10 cellular contexts compared by ENCODE assay signal in genomic region chr16:23505180-23505665, GRCh38. TPM values are rescaled to one million over a fixed set of nuclear protein-coding genes. Genes with fewer than 3 reads are reported as not detected.
A peak's percentile ranks its signal among the peaks of the same experiment; 100 is the strongest.
DNase-seq lines count a peak whose midpoint lies in the region; FAIRE-seq and TF ChIP-seq lines count a peak whose summit lies in the region.
"Had no signal": no experiment of that assay in that cellular context is flagged by ENCODE, and none has a peak within 500 bp of the region (broad histone marks: within the 10 kb centered on the region; RNA-seq: fewer than 3 reads in every experiment).

No MANE protein-coding gene starts in this region.

- no peak overlapping the region for H3K23ac ChIP-seq in H1 (ENCODE audit: insufficient read length)

- peaks cover 41 to 54% of the 10 kb centered on the region in 2 experiments for H4K20me1 ChIP-seq in H1 (replicated peaks in 1 of 2; ENCODE audit: control insufficient read depth in 1 of 2, insufficient read depth in 2 of 2, low read length in 2 of 2)

- 90% methylated on average over 8 of the region's 9 CpGs; no CpG with 5 or more reads in 1 of the 2 experiments for WGBS in H1 (ENCODE audit: extremely low coverage in 1 of 2, insufficient coverage in 1 of 2, insufficient read length in 1 of 2, insufficient replicate concordance in 2 of 2, low coverage in 1 of 2, low lambda C conversion rate in 2 of 2, missing lambda C conversion rate in 1 of 2), 2 experiments
- WGBS in spleen, 5 donors, result 75 to 87% (median 81%) methylated on average over 9 of the region's 9 CpGs

- no peak overlapping the region for H3K18ac ChIP-seq in H1 (ENCODE audit: extremely low read depth, low read length)

- H3K79me2 ChIP-seq in H1 (ENCODE audit: control insufficient read depth in 1 of 2, insufficient read depth in 2 of 2, low read length in 2 of 2), result peaks cover 52 to 96% of the 10 kb centered on the region in 2 experiments

- intact Hi-C loops in spleen (cut with DNase I; ENCODE audit: low total_unique reads), result loop anchor here (10.0 kb wide), 2 partner anchors 50 to 90 kb away; partner anchors contain the start of genes EARS2, NDUFAB1 and UBFD1

- FAIRE-seq in H1 (lab: Jason Lieb, UNC), result no peak
- no peak for FAIRE-seq in D721Med (lab: Jason Lieb, UNC)
- FAIRE-seq: bronchial epithelial cell had no signal

- H2AFZ ChIP-seq in H1 (ENCODE audit: low read length), result no peak overlapping the region

- H4K5ac ChIP-seq in H1 (ENCODE audit: insufficient read length, low read depth, low read length), result no peak overlapping the region

- peaks cover 32% of the 10 kb centered on the region for H3K79me1 ChIP-seq in H1 (ENCODE audit: low read depth, low read length)

- no peak overlapping the region for H2AK5ac ChIP-seq in H1 (ENCODE audit: low read depth, low read length)

- H3K36me3 ChIP-seq in H1 (ENCODE audit: control insufficient read depth in 2 of 4, insufficient read depth in 4 of 4, low read length in 3 of 4) (peaks cover 0 to 5% (median 1%) of the 10 kb centered on the region in 4 experiments; a peak in 4 of 8 replicates), spleen (peaks cover 0 to 24% (median 0%) of the 10 kb centered on the region in 6 donors)

- peak overlapping the region; percentile 19 to 28; a peak in 2 of 4 replicates for H3K4me2 ChIP-seq in H1 (ENCODE audit: insufficient read depth in 1 of 2, low read depth in 2 of 2, low read length in 2 of 2)

- DNase-seq in DMS 273 (lab: John Stamatoyannopoulos, UW; ENCODE audit: unreplicated experiment) (peak; percentile 23), DMS 273 treated with DMSO at 0.1 percent for 48 hours (lab: John Stamatoyannopoulos, UW) (no peak), NAMALWA (ENCODE audit: low spot score) (peak; percentile 58), H1 (ENCODE audit: low read depth in 1 of 2, low spot score in 2 of 2) (no peak), spleen (no peak), activated gamma-delta T cell (lab: John Stamatoyannopoulos, UW) (no peak), SW480 (ENCODE audit: low spot score) (no peak), D721Med (ENCODE audit: insufficient read length, low spot score) (no peak)

- no peak overlapping the region for H2BK20ac ChIP-seq in H1 (ENCODE audit: low read length)

- no peak overlapping the region for H3K56ac ChIP-seq in H1 (replicated peaks; ENCODE audit: insufficient read length, low read depth, low read length)

- H3K27me3 ChIP-seq in H1 (replicated peaks in 1 of 4; ENCODE audit: control insufficient read depth in 3 of 4, extremely low read depth in 1 of 4, insufficient read depth in 3 of 4, low read length in 3 of 4), result no peaks in the 10 kb centered on the region
- no peaks in the 10 kb centered on the region for H3K27me3 ChIP-seq in spleen (replicated peaks in 1 of 7)

- H3K4me1 ChIP-seq in H1 (replicated peaks in 1 of 4; ENCODE audit: control insufficient read depth in 3 of 4, insufficient read depth in 4 of 4, low read length in 3 of 4) (peaks cover 0 to 10% (median 5%) of the 10 kb centered on the region in 4 experiments; a peak in 5 of 7 replicates), spleen (peaks cover 63 to 97% (median 91%) of the 10 kb centered on the region in 6 donors)

- TF ChIP-seq POLR2A in H1 (IDR thresholded peaks at IDR 0.05; ENCODE audit: control extremely low read depth in 1 of 2, low read depth in 2 of 2, low read length in 2 of 2), result no peak
- TF ChIP-seq POLR2A in spleen (IDR thresholded peaks at IDR 0.05), result no peak

- H3K27ac ChIP-seq in H1 (ENCODE audit: low read depth, low read length) (peak overlapping the region; percentile 15; the same call in 1 of the 2 replicates), spleen (peak overlapping the region in 7 of 8 donors; percentile 11 to 96 (median 96))
- H3K27ac ChIP-seq: 22Rv1 had no signal

- no peak overlapping the region for H4K8ac ChIP-seq in H1 (ENCODE audit: extremely low read depth, insufficient read depth, low read length)

- H4K91ac ChIP-seq in H1 (replicated peaks; ENCODE audit: insufficient read length, low read length), result no peak overlapping the region

- H3K9ac ChIP-seq in H1 (replicated peaks in 1 of 4; ENCODE audit: extremely low read depth in 1 of 4, low read depth in 3 of 4, low read length in 3 of 4), result no peak overlapping the region

- H3K4me3 ChIP-seq in H1 (ENCODE audit: extremely low read depth in 1 of 4, insufficient read depth in 2 of 4, low read depth in 3 of 4, low read length in 4 of 4), result no peak overlapping the region
- H3K4me3 ChIP-seq in spleen, result peak overlapping the region in 4 of 8 donors; percentile 7 to 99 (median 16)

- H3K9me3 ChIP-seq in H1 (ENCODE audit: insufficient read depth in 2 of 2, low read depth in 1 of 2, low read length in 1 of 2) (no peaks in the 10 kb centered on the region), spleen (no peaks in the 10 kb centered on the region)

- CTCF ChIA-PET in H1 (lab: Charles Lee; ENCODE audit: partially characterized antibody), result interaction anchor here (0.9 kb wide), 1 partner anchor 28 kb away, joined by 4 read pairs; no protein-coding TSS in a partner anchor

- 0 out of 2 replicates have a peak overlapping the region, but pooled peaks have one; percentile 52 for H2BK5ac ChIP-seq in H1 (ENCODE audit: low read depth, low read length)

- no peak for TF ChIP-seq EP300 in H1 (IDR thresholded peaks at IDR 0.05; ENCODE audit: borderline replicate concordance in 1 of 2, low read depth in 2 of 2, low read length in 2 of 2)

- no peak overlapping the region for H2BK15ac ChIP-seq in H1 (ENCODE audit: low read length)

- no peak overlapping the region for H2BK120ac ChIP-seq in H1 (replicated peaks; ENCODE audit: low read depth, low read length)

- POLR2A ChIA-PET in H1 (lab: Charles Lee; ENCODE audit: partially characterized antibody), result interaction anchor here (0.7 to 6.9 kb wide), 7 partner anchors 10 to 93 kb away, joined by 3 to 63 read pairs (median 4); no protein-coding TSS in a partner anchor

- no peak for TF ChIP-seq RAD21 in H1 (IDR thresholded peaks at IDR 0.05 in 1 of 2, conservative IDR thresholded peaks at IDR 0.05 in 1 of 2; ENCODE audit: low read depth in 2 of 2, low read length in 2 of 2)

- no peak overlapping the region for H2BK12ac ChIP-seq in H1 (ENCODE audit: low read depth, low read length)

- no peak overlapping the region for H3K4ac ChIP-seq in H1 (replicated peaks; ENCODE audit: insufficient read length, low read depth, low read length)

- no peak overlapping the region for H3K14ac ChIP-seq in H1 (ENCODE audit: insufficient read length)

- peaks cover 10% of the 10 kb centered on the region for H3K23me2 ChIP-seq in H1 (ENCODE audit: low read depth, low read length)

- TF ChIP-seq CTCF in H1 (IDR thresholded peaks at IDR 0.05; ENCODE audit: control extremely low read depth in 1 of 3, insufficient read depth in 1 of 3, low read depth in 1 of 3, low read length in 3 of 3) (no peak), spleen (IDR thresholded peaks at IDR 0.05 in 8 of 11, conservative IDR thresholded peaks at IDR 0.05 in 3 of 11) (no peak), D721Med (IDR thresholded peaks at IDR 0.05; ENCODE audit: insufficient read depth, missing control alignments) (no peak)

RNA-seq across cellular contexts. Expression of gene GGA2, which starts 5.1 kb away (rescaled TPM):
- 114 and 116 TPM in 2 replicates for total RNA-seq in H1 (2021; fragmentation: NEBNext Ultra II Directional; extraction: Animal tissue kit (Norgen Biotek cat#: 25700))
- polyA plus RNA-seq in H1 (2011; rRNA removed) (52.8 and 65.8 TPM in 2 replicates), spleen (10 to 100 TPM; 49.4 to 57.2 (median 56.6) TPM)
- 71.2 TPM for polyA plus RNA-seq in H1 (2011; cell fraction: cytosol; rRNA removed)
- polyA plus RNA-seq in H1 (2011; cell fraction: nucleus; rRNA removed), result 159 TPM
- polyA plus RNA-seq in H1 (2012, experiment 1 of 2), result 67.6 to 83.2 TPM (median 69.6 TPM) in 4 replicates
- 36.7 TPM for polyA plus RNA-seq in H1 (2012, experiment 2 of 2)
- polyA plus RNA-seq in H1 (2013, experiment 1 of 2), result 45.6 TPM
- 44.3 TPM for polyA plus RNA-seq in H1 (2013, experiment 2 of 2)
- 105 and 119 TPM in 2 replicates for polyA minus RNA-seq in H1 (2011; rRNA and poly(A)+ RNA removed)
- polyA minus RNA-seq in H1 (2011; cell fraction: cytosol; rRNA and poly(A)+ RNA removed), result 55.2 TPM
- 83.7 TPM for polyA minus RNA-seq in H1 (2011; cell fraction: nucleus; rRNA and poly(A)+ RNA removed)
- 100 to 1,000 TPM; 131 to 179 (median 152) TPM for total RNA-seq in spleen

RNA-seq across cellular contexts. Expression of gene EARS2, which starts 51.9 kb away (rescaled TPM):
- total RNA-seq in H1 (2021; fragmentation: NEBNext Ultra II Directional; extraction: Animal tissue kit (Norgen Biotek cat#: 25700)), result 47.8 and 49.1 TPM in 2 replicates
- polyA plus RNA-seq in H1 (2011; rRNA removed) (111 and 156 TPM in 2 replicates), spleen (10 to 100 TPM in 1 of 3 donors, 1 to 10 TPM in 2; 9.8 to 10.0 (median 9.9) TPM)
- polyA plus RNA-seq in H1 (2011; cell fraction: cytosol; rRNA removed), result 96.1 TPM
- polyA plus RNA-seq in H1 (2011; cell fraction: nucleus; rRNA removed), result 121 TPM
- 49.1 to 53.5 TPM (median 51.1 TPM) in 4 replicates for polyA plus RNA-seq in H1 (2012, experiment 1 of 2)
- 62.6 TPM for polyA plus RNA-seq in H1 (2012, experiment 2 of 2)
- 25.2 TPM for polyA plus RNA-seq in H1 (2013, experiment 1 of 2)
- polyA plus RNA-seq in H1 (2013, experiment 2 of 2), result 22.8 TPM
- polyA minus RNA-seq in H1 (2011; rRNA and poly(A)+ RNA removed), result 147 and 204 TPM in 2 replicates
- 60.0 TPM for polyA minus RNA-seq in H1 (2011; cell fraction: cytosol; rRNA and poly(A)+ RNA removed)
- polyA minus RNA-seq in H1 (2011; cell fraction: nucleus; rRNA and poly(A)+ RNA removed), result 135 TPM
- 10 to 100 TPM; 10.7 to 21.8 (median 19.3) TPM for total RNA-seq in spleen

RNA-seq across cellular contexts. Expression of gene COG7, which starts 52.2 kb away (rescaled TPM):
- total RNA-seq in H1 (2021; fragmentation: NEBNext Ultra II Directional; extraction: Animal tissue kit (Norgen Biotek cat#: 25700)), result 17.2 TPM in 2 replicates
- polyA plus RNA-seq in H1 (2011; rRNA removed) (40.4 and 56.6 TPM in 2 replicates), spleen (10 to 100 TPM in 2 of 3 donors, 1 to 10 TPM in 1; 9.6 to 17.5 (median 17.0) TPM)
- 35.2 TPM for polyA plus RNA-seq in H1 (2011; cell fraction: cytosol; rRNA removed)
- 42.5 TPM for polyA plus RNA-seq in H1 (2011; cell fraction: nucleus; rRNA removed)
- 19.9 to 21.8 TPM (median 20.7 TPM) in 4 replicates for polyA plus RNA-seq in H1 (2012, experiment 1 of 2)
- polyA plus RNA-seq in H1 (2012, experiment 2 of 2), result 11.3 TPM
- polyA plus RNA-seq in H1 (2013, experiment 1 of 2), result 11.4 TPM
- 10.4 TPM for polyA plus RNA-seq in H1 (2013, experiment 2 of 2)
- 28.6 and 31.0 TPM in 2 replicates for polyA minus RNA-seq in H1 (2011; rRNA and poly(A)+ RNA removed)
- polyA minus RNA-seq in H1 (2011; cell fraction: cytosol; rRNA and poly(A)+ RNA removed), result 15.6 TPM
- 17.7 TPM for polyA minus RNA-seq in H1 (2011; cell fraction: nucleus; rRNA and poly(A)+ RNA removed)
- total RNA-seq in spleen, result 10 to 100 TPM; 15.9 to 25.5 (median 19.9) TPM

RNA-seq across cellular contexts. Expression of gene UBFD1, which starts 52.3 kb away (rescaled TPM):
- total RNA-seq in H1 (2021; fragmentation: NEBNext Ultra II Directional; extraction: Animal tissue kit (Norgen Biotek cat#: 25700)), result 104 and 106 TPM in 2 replicates
- polyA plus RNA-seq in H1 (2011; rRNA removed) (66.3 and 69.1 TPM in 2 replicates), spleen (1 to 10 TPM; 4.2 to 9.1 (median 6.5) TPM)
- polyA plus RNA-seq in H1 (2011; cell fraction: cytosol; rRNA removed), result 73.9 TPM
- polyA plus RNA-seq in H1 (2011; cell fraction: nucleus; rRNA removed), result 49.1 TPM
- 40.6 to 53.7 TPM (median 50.5 TPM) in 4 replicates for polyA plus RNA-seq in H1 (2012, experiment 1 of 2)
- polyA plus RNA-seq in H1 (2012, experiment 2 of 2), result 21.5 TPM
- 34.2 TPM for polyA plus RNA-seq in H1 (2013, experiment 1 of 2)
- 32.3 TPM for polyA plus RNA-seq in H1 (2013, experiment 2 of 2)
- 66.8 and 68.8 TPM in 2 replicates for polyA minus RNA-seq in H1 (2011; rRNA and poly(A)+ RNA removed)
- polyA minus RNA-seq in H1 (2011; cell fraction: cytosol; rRNA and poly(A)+ RNA removed), result 36.6 TPM
- 64.1 TPM for polyA minus RNA-seq in H1 (2011; cell fraction: nucleus; rRNA and poly(A)+ RNA removed)
- 10 to 100 TPM; 39.0 to 63.7 (median 43.4) TPM for total RNA-seq in spleen

Comparison
In these comparisons a context has a peak if more than half of its experiments do, and no peak if none do; other contexts are left out.
1. DNase-seq: peak in DMS 273 (single experiment) and NAMALWA (single experiment); none in DMS 273 treated with DMSO at 0.1 percent for 48 hours (single experiment), H1 (0 of 2), spleen (single experiment), activated gamma-delta T cell (single experiment), SW480 (single experiment) and D721Med (single experiment).